ENCODE assay signal across 21 cellular contexts in genomic region chr21:40844935-40845334, GRCh38. TPM values are rescaled to one million over a fixed set of nuclear protein-coding genes. Genes with fewer than 3 reads are reported as not detected.
"Had no signal": no experiment of that assay in that cellular context is flagged by ENCODE, and none has a peak within 500 bp of the region (broad histone marks: within the 10 kb centered on the region; RNA-seq: fewer than 3 reads in every experiment).

No MANE protein-coding gene starts in this region.

- H3K27me3 ChIP-seq: brain microvascular endothelial cell had no signal

- ATAC-seq: activated CD8-positive, alpha-beta T cell treated with anti-CD3 and anti-CD28 coated beads for 36 hours; activated T-cell treated with anti-CD3 and anti-CD28 coated beads, Interleukin-2, amount 50 U/mL, for 72 hours; left ventricle myocardium superior; natural killer cell; stimulated activated effector memory CD8-positive, alpha-beta T cell treated with anti-CD3 and anti-CD28 coated beads, Interleukin-12 subunit alpha, Interleukin-12 subunit beta, amount 100 ng/mL, for 72 hours had no signal

- H3K4me1 Mint-ChIP-seq: activated B cell treated with CpG ODN at 0.5 μM for 24 hours; natural killer cell; stimulated activated effector memory CD8-positive, alpha-beta T cell treated with anti-CD3 and anti-CD28 coated beads, Interleukin-12 subunit alpha, Interleukin-12 subunit beta, amount 100 ng/mL, for 72 hours had no signal

- H3K36me3 Mint-ChIP-seq: natural killer cell; stimulated activated effector memory CD8-positive, alpha-beta T cell treated with anti-CD3 and anti-CD28 coated beads, Interleukin-12 subunit alpha, Interleukin-12 subunit beta, amount 100 ng/mL, for 72 hours had no signal

- H3K4me1 ChIP-seq: uterus had no signal

- H3K27ac ChIP-seq: brain microvascular endothelial cell, tibial artery, uterus had no signal

- H3K36me3 ChIP-seq: brain microvascular endothelial cell, tibial artery, uterus had no signal

- H3K4me3 ChIP-seq: tibial artery, uterus had no signal

- H3K9me3 ChIP-seq: tibial artery, uterus had no signal

- H3K9me3 Mint-ChIP-seq: activated CD8-positive, alpha-beta T cell treated with anti-CD3 and anti-CD28 coated beads for 36 hours; activated naive CD4-positive, alpha-beta T cell treated with anti-CD3 and anti-CD28 coated beads, Interleukin-2, amount 50 U/mL, for 72 hours; activated T-cell treated with anti-CD3 and anti-CD28 coated beads, Interleukin-2, amount 50 U/mL, for 72 hours; endodermal cell; T-helper 2 cell treated with Interferon-gamma antibody and Interleukin-4, amounts not matched to agents 5 μg/mL and 100 μg/mL, for 36 hours had no signal

- DNase-seq: activated B cell treated with CpG ODN at 0.5 μM for 24 hours; activated CD4-positive, alpha-beta T cell treated with anti-CD3 and anti-CD28 coated beads for 48 hours; activated CD8-positive, alpha-beta T cell treated with anti-CD3 and anti-CD28 coated beads for 36 hours; activated gamma-delta T cell; activated T-cell treated with anti-CD3 and anti-CD28 coated beads, Interleukin-2, amount 50 U/mL, for 72 hours; brain microvascular endothelial cell; dermis blood vessel endothelial cell; endodermal cell; hippocampal formation; left ventricle myocardium superior; mesenchymal stem cell; natural killer cell; nucleus accumbens; posterior cingulate gyrus; tibial artery; uterus had no signal

- H3K4me3 Mint-ChIP-seq: activated B cell treated with CpG ODN at 0.5 μM for 24 hours; activated CD8-positive, alpha-beta T cell treated with anti-CD3 and anti-CD28 coated beads for 36 hours; endodermal cell; natural killer cell; stimulated activated effector memory CD8-positive, alpha-beta T cell treated with anti-CD3 and anti-CD28 coated beads, Interleukin-12 subunit alpha, Interleukin-12 subunit beta, amount 100 ng/mL, for 72 hours; T-helper 2 cell treated with Interferon-gamma antibody and Interleukin-4, amounts not matched to agents 5 μg/mL and 100 μg/mL, for 36 hours had no signal

- H3K27ac Mint-ChIP-seq: activated B cell treated with CpG ODN at 0.5 μM for 24 hours; activated CD8-positive, alpha-beta T cell treated with anti-CD3 and anti-CD28 coated beads for 36 hours; activated naive CD4-positive, alpha-beta T cell treated with anti-CD3 and anti-CD28 coated beads, Interleukin-2, amount 50 U/mL, for 72 hours; activated T-cell treated with anti-CD3 and anti-CD28 coated beads, Interleukin-2, amount 50 U/mL, for 72 hours; endodermal cell; natural killer cell; stimulated activated effector memory CD8-positive, alpha-beta T cell treated with anti-CD3 and anti-CD28 coated beads, Interleukin-12 subunit alpha, Interleukin-12 subunit beta, amount 100 ng/mL, for 72 hours; T-helper 2 cell treated with Interferon-gamma antibody and Interleukin-4, amounts not matched to agents 5 μg/mL and 100 μg/mL, for 36 hours had no signal

RNA-seq across cellular contexts. Expression of gene DSCAM, which starts 2.0 kb away (rescaled TPM):
- total RNA-seq: activated B cell treated with CpG ODN at 0.5 μM for 24 hours; activated CD8-positive, alpha-beta T cell treated with anti-CD3 and anti-CD28 coated beads for 36 hours; activated naive CD4-positive, alpha-beta T cell treated with anti-CD3 and anti-CD28 coated beads, Interleukin-2, amount 50 U/mL, for 72 hours; activated T-cell treated with anti-CD3 and anti-CD28 coated beads, Interleukin-2, amount 50 U/mL, for 72 hours; esophagus mucosa; glomerular endothelial cell; left ventricle myocardium superior; natural killer cell had no signal
